Comparison of ENCODE assay signal across 25 cellular contexts in genomic region chr14:41423503-41423902, GRCh38.
A peak's percentile ranks its signal among the peaks of the same experiment; 100 is the strongest.
DNase-seq lines count a peak whose midpoint lies in the region; ATAC-seq, FAIRE-seq and TF ChIP-seq lines count a peak whose summit lies in the region.
"Had no signal": no experiment of that assay in that cellular context is flagged by ENCODE, and none has a peak within 500 bp of the region (broad histone marks: within the 10 kb centered on the region; RNA-seq: fewer than 3 reads in every experiment).

No MANE protein-coding gene starts in this region.

- no peak overlapping the region for H3K27ac ChIP-seq in astrocyte (ENCODE audit: low read depth, low read length)
- no peak overlapping the region for H3K27ac ChIP-seq in hepatocyte
- H3K27ac ChIP-seq: 22Rv1; A549; BLaER1 treated with 17β-estradiol and CSF1 and Interleukin-3, amounts not matched to agents 10 nM and 100 nM had no signal

- no peak for ATAC-seq in GM21390 (IDR thresholded peaks at IDR 0.05; ENCODE audit: unreplicated experiment)
- ATAC-seq: A549, GM23338 had no signal

- no peak overlapping the region for H3K4me3 Mint-ChIP-seq in astrocyte (ENCODE audit: unreplicated experiment)
- H3K4me3 Mint-ChIP-seq: CD14-positive monocyte; CD4-positive, alpha-beta T cell; CD8-positive, alpha-beta memory T cell; GM23338 had no signal

- H3K4me2 ChIP-seq in astrocyte (ENCODE audit: low read length) (peak overlapping the region; percentile 15), hepatocyte (no peak overlapping the region)
- H3K4me2 ChIP-seq: A549; BLaER1 treated with 17β-estradiol and CSF1 and Interleukin-3, amounts not matched to agents 10 nM and 100 nM; GM23338 had no signal

- H3K27me3 Mint-ChIP-seq in astrocyte (ENCODE audit: low read depth, unreplicated experiment) = no peaks in the 10 kb centered on the region
- H3K27me3 Mint-ChIP-seq: CD4-positive, alpha-beta T cell; CD8-positive, alpha-beta memory T cell had no signal

- H4K20me1 ChIP-seq in astrocyte (ENCODE audit: insufficient read depth, low read length) (no peaks in the 10 kb centered on the region), hepatocyte (ENCODE audit: insufficient read depth, poor library complexity, severe bottlenecking) (no peaks in the 10 kb centered on the region)
- H4K20me1 ChIP-seq: BLaER1 treated with 17β-estradiol and CSF1 and Interleukin-3, amounts not matched to agents 10 nM and 100 nM had no signal

- peaks cover 4% of the 10 kb centered on the region for H3K4me1 Mint-ChIP-seq in astrocyte (ENCODE audit: low read depth, unreplicated experiment)
- H3K4me1 Mint-ChIP-seq: CD14-positive monocyte; CD8-positive, alpha-beta memory T cell had no signal

- TF ChIP-seq CTCF in astrocyte (IDR thresholded peaks at IDR 0.05; ENCODE audit: insufficient read depth, low read depth, low read length) (no peak), fibroblast of pulmonary artery (IDR thresholded peaks at IDR 0.05; ENCODE audit: low read length, missing control alignments) (no peak), hepatocyte (IDR thresholded peaks at IDR 0.05; ENCODE audit: poor library complexity) (no peak), foreskin fibroblast (IDR thresholded peaks at IDR 0.05; ENCODE audit: low read depth, low read length) (no peak)

- WGBS in hepatocyte (ENCODE audit: low lambda C conversion rate, missing lambda C conversion rate) = 92% methylated on average over 3 of the region's 3 CpGs

- no peaks in the 10 kb centered on the region for H3K36me3 Mint-ChIP-seq in astrocyte (ENCODE audit: low read depth, unreplicated experiment)
- H3K36me3 Mint-ChIP-seq: CD14-positive monocyte; CD8-positive, alpha-beta memory T cell had no signal

- H2AFZ ChIP-seq in astrocyte (ENCODE audit: low read depth, low read length) = no peak overlapping the region
- no peak overlapping the region for H2AFZ ChIP-seq in hepatocyte
- H2AFZ ChIP-seq: GM23338 had no signal

- no peak overlapping the region for H3K27ac Mint-ChIP-seq in astrocyte (ENCODE audit: unreplicated experiment)
- H3K27ac Mint-ChIP-seq: CD14-positive monocyte; CD4-positive, alpha-beta T cell; CD8-positive, alpha-beta memory T cell; GM23338 had no signal

- H3K79me2 ChIP-seq in astrocyte (ENCODE audit: insufficient read depth, low read length) (no peaks in the 10 kb centered on the region), hepatocyte (no peaks in the 10 kb centered on the region)

- H3K9me3 ChIP-seq in astrocyte (ENCODE audit: insufficient read depth, low read depth, low read length) = no peaks in the 10 kb centered on the region
- H3K9me3 ChIP-seq in hepatocyte (ENCODE audit: low read depth) = no peaks in the 10 kb centered on the region
- H3K9me3 ChIP-seq: A549; BLaER1 treated with 17β-estradiol and CSF1 and Interleukin-3, amounts not matched to agents 10 nM and 100 nM had no signal

- H3K36me3 ChIP-seq in astrocyte (ENCODE audit: insufficient read depth, low read length) (no peaks in the 10 kb centered on the region), hepatocyte (replicated peaks; ENCODE audit: insufficient read depth, low read depth) (no peaks in the 10 kb centered on the region)
- H3K36me3 ChIP-seq: BE2C; BLaER1 treated with 17β-estradiol and CSF1 and Interleukin-3, amounts not matched to agents 10 nM and 100 nM had no signal

- H3K9ac ChIP-seq in astrocyte (ENCODE audit: low read length) = no peak overlapping the region
- H3K9ac ChIP-seq: BLaER1 treated with 17β-estradiol and CSF1 and Interleukin-3, amounts not matched to agents 10 nM and 100 nM had no signal

- no peaks in the 10 kb centered on the region for H3K4me1 ChIP-seq in astrocyte (ENCODE audit: insufficient read depth, low read length)
- H3K4me1 ChIP-seq in hepatocyte (ENCODE audit: insufficient read depth) = no peaks in the 10 kb centered on the region
- H3K4me1 ChIP-seq: A549, BE2C had no signal

- H3K9me2 ChIP-seq in hepatocyte (replicated peaks; ENCODE audit: insufficient read depth) = no peaks in the 10 kb centered on the region

- DNase-seq in A172 (ENCODE audit: low spot score) (peak; percentile 13), NCI-H226 (peak; percentile 48), astrocyte (ENCODE audit: low read depth) (no peak), fibroblast of pulmonary artery (ENCODE audit: low read depth) (peak; percentile 18), hepatocyte (ENCODE audit: low spot score) (no peak), NCI-H446 (lab: John Stamatoyannopoulos, UW) (no peak), foreskin fibroblast (no peak)
- DNase-seq: ACHN; AML-193; BE2C; CD4-positive, alpha-beta T cell; CD8-positive, alpha-beta memory T cell; DMS53; DMS79 treated with DMSO at 0.1 percent for 48 hours; H7; HCEC 1CT had no signal

- H3K4me3 ChIP-seq in astrocyte (ENCODE audit: insufficient read depth, low read depth, low read length) (no peak overlapping the region), fibroblast of pulmonary artery (replicated peaks; ENCODE audit: low read depth, low read length) (no peak overlapping the region), hepatocyte (no peak overlapping the region), foreskin fibroblast (ENCODE audit: low read depth in 1 of 2, low read length in 2 of 2) (no peak overlapping the region)
- H3K4me3 ChIP-seq: A549; BLaER1 treated with 17β-estradiol and CSF1 and Interleukin-3, amounts not matched to agents 10 nM and 100 nM; GM23338 had no signal

- H3K9me3 Mint-ChIP-seq in astrocyte (ENCODE audit: unreplicated experiment) = no peaks in the 10 kb centered on the region
- H3K9me3 Mint-ChIP-seq: CD4-positive, alpha-beta T cell; GM23338 had no signal

- H3K27me3 ChIP-seq in astrocyte (ENCODE audit: insufficient read depth, low read length) (no peaks in the 10 kb centered on the region), hepatocyte (no peaks in the 10 kb centered on the region)
- H3K27me3 ChIP-seq: BE2C; BLaER1 treated with 17β-estradiol and CSF1 and Interleukin-3, amounts not matched to agents 10 nM and 100 nM had no signal

- no peak for FAIRE-seq in astrocyte (lab: Jason Lieb, UNC)
- FAIRE-seq: A549, D721Med, G401.6, GM12892 had no signal

Comparison
In these comparisons a context has a peak if more than half of its experiments do, and no peak if none do; other contexts are left out.
1. DNase-seq: peak in A172 (single experiment), NCI-H226 (single experiment) and fibroblast of pulmonary artery (single experiment); none in astrocyte (single experiment), hepatocyte (single experiment), NCI-H446 (0 of 2) and foreskin fibroblast (0 of 2).